Comparison of ENCODE assay signal across 8 cellular contexts in genomic region chr18:76821875-76822509, GRCh38. TPM values are rescaled to one million over a fixed set of nuclear protein-coding genes. Genes with fewer than 3 reads are reported as not detected.
DNase-seq lines count a peak whose midpoint lies in the region; ATAC-seq, FAIRE-seq and TF ChIP-seq lines count a peak whose summit lies in the region.

No MANE protein-coding gene starts in this region.

- no peak for TF ChIP-seq CTCF in A549 (IDR thresholded peaks at IDR 0.05)

- TF ChIP-seq POLR2A in A549 (IDR thresholded peaks at IDR 0.05; ENCODE audit: low read length) = peak; percentile 69

- DNase-seq in A549 (ENCODE audit: low read depth in 1 of 2, low spot score in 1 of 2) (peak; percentile 41 to 44), GM18507 (ENCODE audit: extremely low spot score, insufficient read length, low read depth) (peak; percentile 65), NCI-H510A treated with DMSO at 0.1 percent for 48 hours (lab: John Stamatoyannopoulos, UW) (peak; percentile 70), activated T-cell treated with anti-CD3 and anti-CD28 coated beads for 1 hour (ENCODE audit: low read depth) (peak; percentile 45), epidermal melanocyte (ENCODE audit: insufficient read length, low spot score) (peak; percentile 73), mucosa of gallbladder (ENCODE audit: low spot score) (peak; percentile 47)
- peak; percentile 32 to 34 for DNase-seq in stimulated activated CD8-positive, alpha-beta memory T cell treated with anti-CD3 and anti-CD28 coated beads, Interleukin-7, amount 100 ng/mL, for 1 hour (ENCODE audit: low read depth in 2 of 2)

- H3K4me2 ChIP-seq in A549 = peak overlapping the region; percentile 96

- no peak for FAIRE-seq in A549 (lab: Jason Lieb, UNC)
- FAIRE-seq in GM18507 (lab: Jason Lieb, UNC) = peak; percentile 75

- no peak for TF ChIP-seq EP300 in A549 (IDR thresholded peaks at IDR 0.05)

- peaks cover 23% of the 10 kb centered on the region for H3K4me1 ChIP-seq in A549

- CTCF ChIA-PET in A549 (lab: Yijun Ruan, JAX) = interaction anchor here (1.3 to 6.5 kb wide), 3 partner anchors 19 to 23 kb away, joined by 4 to 67 read pairs (median 20); no protein-coding TSS in a partner anchor

- ATAC-seq in A549 = peak; percentile 64 to 68
- peak; percentile 32 for ATAC-seq in HG02973 (IDR thresholded peaks at IDR 0.05; ENCODE audit: unreplicated experiment)

- H3K9me3 ChIP-seq in A549 = no peaks in the 10 kb centered on the region

- POLR2A ChIA-PET in A549 (lab: Yijun Ruan, JAX) = interaction anchor here (0.6 to 2.2 kb wide), 3 partner anchors 20 to 232 kb away, joined by 3 to 7 read pairs (median 3); no protein-coding TSS in a partner anchor

- WGBS in A549 (ENCODE audit: missing lambda C conversion rate) = 0% methylated on average over 7 of the region's 89 CpGs

- H3K27ac ChIP-seq in A549 = peak overlapping the region; percentile 92 to 100

- TF ChIP-seq RAD21 in A549 (conservative IDR thresholded peaks at IDR 0.05 in 1 of 2, IDR thresholded peaks at IDR 0.05 in 1 of 2) = no peak

- H3K4me3 ChIP-seq in A549 = peak overlapping the region; percentile 71

TF ChIP-seq in A549, 52 proteins besides CTCF, POLR2A, EP300 and RAD21:
- TF ChIP-seq HOXA7 (CRISPR knock-in tag; IDR thresholded peaks at IDR 0.05) (no peak), KDM1A (IDR thresholded peaks at IDR 0.05; ENCODE audit: low read depth) (no peak), GATA3 (IDR thresholded peaks at IDR 0.05; ENCODE audit: borderline replicate concordance) (0 out of 2 replicates have a peak, but pooled peaks have one; percentile 22), CEBPB (IDR thresholded peaks at IDR 0.05) (no peak), JUN (IDR thresholded peaks at IDR 0.05) (peak in 1 of 2 experiments; percentile 8; a peak in 1 of 5 replicates), MAX (IDR thresholded peaks at IDR 0.05) (peak; percentile 34; the same call in 1 of the 2 replicates), PHF8 (IDR thresholded peaks at IDR 0.05; ENCODE audit: borderline replicate concordance, low read depth) (peak; percentile 59; the same call in 1 of the 2 replicates), HOXB5 (CRISPR knock-in tag; IDR thresholded peaks at IDR 0.05) (no peak), POLR2AphosphoS2 (conservative IDR thresholded peaks at IDR 0.05; ENCODE audit: low read length) (no peak)

RNA-seq across cellular contexts. Expression of gene ZNF236, which starts 0.4 kb away (rescaled TPM):
- polyA plus RNA-seq in A549 (2011; rRNA removed) (7.5 and 7.8 TPM in 2 replicates), A549 (2017; fragmentation: RNase III; extraction: RNeasy Plus Mini Kit Qiagen cat#74134 plus additional on column Dnase treatment) (2.6 to 2.9 TPM (median 2.7 TPM) in 3 replicates)
- 2.9 and 3.8 TPM in 2 replicates for polyA plus RNA-seq in A549 (2012; cell fraction: cytosol; rRNA removed)
- polyA plus RNA-seq in A549 (2012; cell fraction: nucleus; rRNA removed) = 7.7 and 8.4 TPM in 2 replicates
- polyA minus RNA-seq in A549 (2011; rRNA and poly(A)+ RNA removed) = 24.1 and 35.3 TPM in 2 replicates
- total RNA-seq in mucosa of gallbladder = 20.8 TPM

Comparison
In these comparisons a context has a peak if more than half of its experiments do, and no peak if none do; other contexts are left out.
1. Peak in every context shown above with its lines: DNase-seq, ATAC-seq, H3K4me3 ChIP-seq and H3K27ac ChIP-seq.